9 cellular contexts compared by ENCODE assay signal in the genomic region with DNA sequence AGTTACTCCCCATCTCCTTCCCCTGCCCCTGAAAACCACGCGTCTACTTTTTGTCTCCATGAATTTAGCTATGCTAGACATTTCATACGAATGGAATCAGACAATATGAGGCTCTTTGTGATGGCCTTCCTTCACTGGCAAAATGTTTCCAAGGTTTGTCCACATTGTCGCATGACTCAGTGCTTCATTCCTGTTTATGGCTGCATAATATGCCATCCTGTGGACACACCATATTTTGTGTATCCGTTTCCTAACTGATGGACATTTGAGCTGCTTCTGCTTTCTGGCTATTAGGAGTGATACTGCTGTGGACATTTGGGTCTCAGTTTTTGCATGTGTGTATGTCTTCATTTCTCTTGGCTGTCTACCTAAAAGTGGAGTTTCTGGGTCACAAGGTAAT. TPM values are rescaled to one million over a fixed set of nuclear protein-coding genes. Genes with fewer than 3 reads are reported as not detected.
"Had no signal": no experiment of that assay in that cellular context is flagged by ENCODE, and none has a peak within 500 bp of the region (broad histone marks: within the 10 kb centered on the region; RNA-seq: fewer than 3 reads in every experiment).

No MANE protein-coding gene starts in this region.

- H3K9ac ChIP-seq: KMS-11 had no signal

- H3K27ac ChIP-seq: HL-60, KMS-11 had no signal

- FAIRE-seq: HepG2, HTR-8/SVneo had no signal

- H3K36me3 Mint-ChIP-seq: IgD-negative memory B cell had no signal

- H3K27ac Mint-ChIP-seq: IgD-negative memory B cell had no signal

- ATAC-seq: HepG2 had no signal

- H3K4me3 Mint-ChIP-seq: IgD-negative memory B cell had no signal

- H3K4me2 ChIP-seq: KMS-11 had no signal

- DNase-seq: IMR-90, KBM-7, KG1 had no signal

RNA-seq across cellular contexts. Expression of a gene that starts 14.5 kb away (rescaled TPM):
- total RNA-seq: HT-29 had no signal
